22 cellular contexts compared by ENCODE assay signal in the genomic region with DNA sequence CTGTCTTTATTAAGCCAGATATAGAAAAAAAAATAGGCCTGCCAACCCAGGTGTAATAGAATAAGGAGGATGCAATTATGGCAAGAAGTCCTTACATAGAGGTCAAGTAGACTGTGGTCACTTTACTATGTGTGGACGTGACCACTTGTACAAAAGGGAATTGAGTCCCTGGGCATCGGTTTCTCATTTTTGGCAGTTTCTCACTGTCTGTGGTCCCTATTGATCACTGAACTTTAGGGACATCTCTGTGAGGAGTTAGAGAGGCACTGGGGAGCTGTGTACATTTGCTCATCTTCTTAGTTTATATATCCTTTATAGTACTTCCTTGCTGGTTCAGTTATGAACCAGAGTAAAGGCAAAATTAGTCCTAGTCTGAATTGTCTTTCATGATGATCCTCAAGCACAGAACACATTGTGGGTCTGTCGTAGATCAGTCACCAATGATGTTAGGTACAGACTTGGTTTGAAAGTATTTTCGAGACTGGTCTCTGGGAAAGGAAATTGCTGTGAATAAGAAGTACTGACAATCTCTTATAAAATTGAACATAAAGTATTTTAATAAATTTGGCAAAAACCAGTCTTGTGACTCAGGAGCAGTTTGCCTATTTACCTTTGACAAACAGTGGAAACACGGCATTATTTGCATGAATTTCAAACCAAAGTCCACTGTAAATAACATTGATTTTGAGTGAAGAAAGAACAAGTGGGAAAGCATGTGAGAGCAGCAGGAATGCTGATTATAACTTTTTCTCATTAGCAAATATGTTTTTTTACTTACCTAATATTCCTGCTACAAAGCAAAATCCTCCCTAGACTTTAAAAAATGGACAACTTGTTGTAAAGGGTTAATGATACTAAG.
A peak's percentile ranks its signal among the peaks of the same experiment; 100 is the strongest.
DNase-seq lines count a peak whose midpoint lies in the region; ATAC-seq, FAIRE-seq and TF ChIP-seq lines count a peak whose summit lies in the region.
"Had no signal": no experiment of that assay in that cellular context is flagged by ENCODE, and none has a peak within 500 bp of the region (broad histone marks: within the 10 kb centered on the region; RNA-seq: fewer than 3 reads in every experiment).

No MANE protein-coding gene starts in this region.

- H2BK15ac ChIP-seq in mesenchymal stem cell (ENCODE audit: low read depth, poor library complexity, severe bottlenecking), result no peak overlapping the region

- H2AK5ac ChIP-seq in mesenchymal stem cell (ENCODE audit: low read length, severe bottlenecking), result peak overlapping the region; percentile 85

- POLR2A ChIA-PET in HepG2 (lab: Yijun Ruan, JAX), result no interaction called here

- TF ChIP-seq EP300 in HepG2 (IDR thresholded peaks at IDR 0.05; ENCODE audit: low read depth in 2 of 2, low read length in 2 of 2), result no peak
- TF ChIP-seq EP300 in HepG2 (CRISPR knock-in tag; IDR thresholded peaks at IDR 0.05; ENCODE audit: borderline replicate concordance), result no peak
- no peak for TF ChIP-seq EP300 in ovary (IDR thresholded peaks at IDR 0.05)

- BruUV-seq in HepG2 (replicated peaks; lab: Mats Ljungman, UMichigan), result no TSS peak

- H3K36me3 ChIP-seq in HepG2 (replicated peaks in 1 of 2; ENCODE audit: control insufficient read depth in 1 of 2, insufficient read depth in 2 of 2, low read length in 2 of 2), result no peaks in the 10 kb centered on the region
- no peaks in the 10 kb centered on the region for H3K36me3 ChIP-seq in mesenchymal stem cell (ENCODE audit: control insufficient read depth in 1 of 2, insufficient read depth in 2 of 2, low read depth in 1 of 2, low read length in 2 of 2)
- no peaks in the 10 kb centered on the region for H3K36me3 ChIP-seq in ovary
- H3K36me3 ChIP-seq: BLaER1, HAP-1 had no signal

- no peak for TF ChIP-seq CTCF in HepG2 (CRISPR knock-in tag; IDR thresholded peaks at IDR 0.05)
- TF ChIP-seq CTCF in ovary (IDR thresholded peaks at IDR 0.05), result no peak

- CTCF ChIA-PET in HepG2 (lab: Yijun Ruan, JAX; ENCODE audit: low intra/inter-chr PET ratio, low total read pairs), result no interaction called here

- in situ Hi-C loops in HepG2 (cut with HindIII; ENCODE audit: extremely low pct_ligation_motif_present, low pct_unique_long_range_greater_than_20kb), result no loop called here

- no peak overlapping the region for H2BK120ac ChIP-seq in mesenchymal stem cell (ENCODE audit: low read depth, low read length)

- H2AFZ ChIP-seq in HepG2 (ENCODE audit: low read length) (no peak overlapping the region), mesenchymal stem cell (ENCODE audit: low read depth, low read length) (no peak overlapping the region)

- no peak overlapping the region for H3K14ac ChIP-seq in mesenchymal stem cell (ENCODE audit: low read length in 2 of 2)

- no peak overlapping the region for H3K27ac ChIP-seq in HepG2 (ENCODE audit: extremely low read length, insufficient read depth, low read length)
- no peak overlapping the region for H3K27ac ChIP-seq in mesenchymal stem cell (ENCODE audit: low read length, poor library complexity, severe bottlenecking)
- no peak overlapping the region for H3K27ac ChIP-seq in ovary
- H3K27ac ChIP-seq: 22Rv1, BLaER1, C4-2B had no signal

- no peak for TF ChIP-seq RAD21 in HepG2 (CRISPR knock-in tag; IDR thresholded peaks at IDR 0.05)

- no peak overlapping the region for H4K8ac ChIP-seq in mesenchymal stem cell (ENCODE audit: low read length)

- FAIRE-seq in HepG2 (lab: Jason Lieb, UNC), result no peak
- FAIRE-seq: A204.1, GM12891, GM18507, H54 had no signal

- H3K9ac ChIP-seq in HepG2 (ENCODE audit: insufficient read depth, low read depth, low read length) (no peak overlapping the region), mesenchymal stem cell (ENCODE audit: low read length) (no peak overlapping the region)
- H3K9ac ChIP-seq: BLaER1 had no signal

- H3K4me1 ChIP-seq in HepG2 (ENCODE audit: insufficient read depth, low read length) (peaks cover 9% of the 10 kb centered on the region; the same call in 1 of the 2 replicates), mesenchymal stem cell (ENCODE audit: control insufficient read depth, insufficient read depth, low read depth, low read length) (no peaks in the 10 kb centered on the region), ovary (ENCODE audit: insufficient read depth) (no peaks in the 10 kb centered on the region)
- H3K4me1 ChIP-seq: BLaER1, Caco-2, HAP-1 had no signal

- H3K27me3 ChIP-seq in HepG2 (ENCODE audit: control insufficient read depth in 1 of 2, insufficient read depth in 2 of 2, low read length in 2 of 2), result no peaks in the 10 kb centered on the region
- no peaks in the 10 kb centered on the region for H3K27me3 ChIP-seq in mesenchymal stem cell (ENCODE audit: control insufficient read depth in 1 of 2, insufficient read depth in 1 of 2, low read length in 2 of 2)
- no peaks in the 10 kb centered on the region for H3K27me3 ChIP-seq in ovary
- H3K27me3 ChIP-seq: BLaER1 had no signal

- no peak overlapping the region for H4K91ac ChIP-seq in mesenchymal stem cell (ENCODE audit: low read length)

- 5% methylated on average over 5 of the region's 5 CpGs for WGBS in HepG2 (ENCODE audit: low lambda C conversion rate)
- 100% methylated on average over 3 of the region's 5 CpGs for WGBS in mesenchymal stem cell
- WGBS in ovary, 3 donors, result 94 to 98% (median 96%) methylated on average over 5 of the region's 5 CpGs

- H2BK12ac ChIP-seq in mesenchymal stem cell (ENCODE audit: low read length in 2 of 2), result no peak overlapping the region

- H3K4me2 ChIP-seq in HepG2 (ENCODE audit: low read depth, low read length), result no peak overlapping the region
- H3K4me2 ChIP-seq in mesenchymal stem cell (ENCODE audit: low read length, poor library complexity, severe bottlenecking), result no peak overlapping the region
- H3K4me2 ChIP-seq: BLaER1 had no signal

- intact Hi-C loops in HepG2 (cut with micrococcal nuclease; ENCODE audit: unreplicated experiment) (no loop called here), ovary (cut with DNase I) (no loop called here)

- no peak overlapping the region for H2BK5ac ChIP-seq in mesenchymal stem cell (ENCODE audit: low read depth, low read length, poor library complexity, severe bottlenecking)

- H3K18ac ChIP-seq in mesenchymal stem cell (ENCODE audit: low read depth in 1 of 2, low read length in 2 of 2), result no peak overlapping the region

- H3K9me3 ChIP-seq in HepG2 (ENCODE audit: low read length), result no peaks in the 10 kb centered on the region
- H3K9me3 ChIP-seq in mesenchymal stem cell (ENCODE audit: control insufficient read depth, low read length), result no peaks in the 10 kb centered on the region
- no peaks in the 10 kb centered on the region for H3K9me3 ChIP-seq in ovary
- H3K9me3 ChIP-seq: BLaER1, Caco-2, HAP-1 had no signal

- H4K20me1 ChIP-seq in HepG2 (ENCODE audit: insufficient read depth, low read length), result no peaks in the 10 kb centered on the region
- H4K20me1 ChIP-seq: BLaER1 had no signal

- no peak overlapping the region for H3K4ac ChIP-seq in mesenchymal stem cell (ENCODE audit: low read depth in 1 of 2, low read length in 2 of 2)

- ATAC-seq in HepG2 (no peak), HG02884 (IDR thresholded peaks at IDR 0.05; ENCODE audit: unreplicated experiment) (no peak)
- ATAC-seq: CD8-positive, alpha-beta T cell had no signal

- no peak overlapping the region for H3K23ac ChIP-seq in mesenchymal stem cell (ENCODE audit: low read length in 2 of 2)

- no peaks in the 10 kb centered on the region for H3K79me1 ChIP-seq in mesenchymal stem cell (replicated peaks; ENCODE audit: low read length, poor library complexity, severe bottlenecking)

- TF ChIP-seq POLR2A in HepG2 (IDR thresholded peaks at IDR 0.05; ENCODE audit: insufficient read depth in 1 of 2, low read depth in 2 of 2, low read length in 2 of 2) (no peak), ovary (IDR thresholded peaks at IDR 0.05) (no peak)

- H3K79me2 ChIP-seq in HepG2 (ENCODE audit: insufficient read depth, low read length), result no peaks in the 10 kb centered on the region

- DNase-seq in DMS53 (lab: John Stamatoyannopoulos, UW), result peak; percentile 2
- no peak for DNase-seq in DMS53 treated with DMSO at 0.1 percent for 48 hours (lab: John Stamatoyannopoulos, UW; ENCODE audit: unreplicated experiment)
- peak; percentile 5 for DNase-seq in HepG2 (ENCODE audit: low spot score)
- no peak for DNase-seq in mesenchymal stem cell
- no peak for DNase-seq in ovary
- DNase-seq: Caco-2; CD4-positive, CD25-positive, alpha-beta regulatory T cell; CD8-positive, alpha-beta T cell; DMS153; DMS79 treated with DMSO at 0.1 percent for 48 hours; GF-D8; GOT3; HFFc6 had no signal

- H3K4me3 ChIP-seq in HepG2 (replicated peaks in 1 of 3; ENCODE audit: insufficient read depth in 1 of 3, low read depth in 2 of 3, low read length in 3 of 3) (no peak overlapping the region), mesenchymal stem cell (ENCODE audit: insufficient read depth in 1 of 2, low read depth in 1 of 2, low read length in 2 of 2) (no peak overlapping the region), ovary (no peak overlapping the region)
- H3K4me3 ChIP-seq: BLaER1, HAP-1 had no signal

TF ChIP-seq in HepG2, 621 proteins besides CTCF, POLR2A, EP300 and RAD21 (continues in another document):
- TF ChIP-seq ZNF549 (CRISPR knock-in tag; IDR thresholded peaks at IDR 0.05) (no peak), ZNF317 (CRISPR knock-in tag; IDR thresholded peaks at IDR 0.05) (no peak), FOXP1 (IDR thresholded peaks at IDR 0.05) (no peak), FOXP1 (CRISPR knock-in tag; IDR thresholded peaks at IDR 0.05) (peak; percentile 38; the same call in 1 of the 2 replicates), ZKSCAN8 (CRISPR knock-in tag; IDR thresholded peaks at IDR 0.05; ENCODE audit: borderline replicate concordance) (no peak)
- TF ChIP-seq, protein P1, sequence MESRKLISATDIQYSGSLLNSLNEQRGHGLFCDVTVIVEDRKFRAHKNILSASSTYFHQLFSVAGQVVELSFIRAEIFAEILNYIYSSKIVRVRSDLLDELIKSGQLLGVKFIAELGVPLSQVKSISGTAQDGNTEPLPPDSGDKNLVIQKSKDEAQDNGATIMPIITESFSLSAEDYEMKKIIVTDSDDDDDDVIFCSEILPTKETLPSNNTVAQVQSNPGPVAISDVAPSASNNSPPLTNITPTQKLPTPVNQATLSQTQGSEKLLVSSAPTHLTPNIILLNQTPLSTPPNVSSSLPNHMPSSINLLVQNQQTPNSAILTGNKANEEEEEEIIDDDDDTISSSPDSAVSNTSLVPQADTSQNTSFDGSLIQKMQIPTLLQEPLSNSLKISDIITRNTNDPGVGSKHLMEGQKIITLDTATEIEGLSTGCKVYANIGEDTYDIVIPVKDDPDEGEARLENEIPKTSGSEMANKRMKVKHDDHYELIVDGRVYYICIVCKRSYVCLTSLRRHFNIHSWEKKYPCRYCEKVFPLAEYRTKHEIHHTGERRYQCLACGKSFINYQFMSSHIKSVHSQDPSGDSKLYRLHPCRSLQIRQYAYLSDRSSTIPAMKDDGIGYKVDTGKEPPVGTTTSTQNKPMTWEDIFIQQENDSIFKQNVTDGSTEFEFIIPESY (CRISPR knock-in tag; IDR thresholded peaks at IDR 0.05), result no peak

Comparison
In these comparisons a context has a peak if more than half of its experiments do, and no peak if none do; other contexts are left out.
1. DNase-seq: peak in DMS53 (single experiment) and HepG2 (single experiment); none in DMS53 treated with DMSO at 0.1 percent for 48 hours (single experiment), mesenchymal stem cell (single experiment) and ovary (0 of 5).